4 cellular contexts compared by ENCODE assay signal in the genomic region with DNA sequence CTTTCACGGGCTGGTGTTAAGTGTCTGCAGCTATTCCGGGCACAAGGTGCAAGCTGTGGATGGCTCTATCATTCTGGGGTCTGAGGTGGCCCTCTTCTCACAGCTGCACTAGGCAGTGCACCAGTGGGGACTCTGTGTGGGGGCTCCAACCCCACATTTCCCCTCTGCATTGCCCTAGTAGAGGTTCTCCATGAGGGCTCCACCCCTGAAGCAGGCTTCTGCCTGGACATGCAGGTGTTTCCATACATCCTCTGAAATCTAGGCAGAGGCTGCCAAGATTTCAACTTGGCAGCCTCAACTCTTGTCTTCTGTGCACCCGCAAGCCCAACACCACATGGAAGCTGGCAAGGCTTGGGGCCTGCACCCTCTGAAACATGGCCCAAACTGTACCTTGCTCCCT. TPM values are rescaled to one million over a fixed set of nuclear protein-coding genes. Genes with fewer than 3 reads are reported as not detected.
"Had no signal": no experiment of that assay in that cellular context is flagged by ENCODE, and none has a peak within 500 bp of the region (broad histone marks: within the 10 kb centered on the region; RNA-seq: fewer than 3 reads in every experiment).

No MANE protein-coding gene starts in this region.

RNA-seq across cellular contexts. Expression of a gene that starts 52.1 kb away (rescaled TPM):
- total RNA-seq: LHCN-M2, M059J, MCF 10A, NCI-H460 had no signal
